In genomic region chr19:52369463-52370340, GRCh38 we compare ENCODE assay signal across 8 cellular contexts. TPM values are rescaled to one million over a fixed set of nuclear protein-coding genes. Genes with fewer than 3 reads are reported as not detected.
DNase-seq lines count a peak whose midpoint lies in the region; ATAC-seq and TF ChIP-seq lines count a peak whose summit lies in the region.

TSS of gene ZNF880 (plus strand) at chr19:52369923. CDS start at chr19:52369966, 43 bp downstream.

- H2AFZ ChIP-seq in neural cell (ENCODE audit: low read depth, low read length) = peak within 1 kb of the TSS; percentile 69

- DNase-seq in RPMI8226 (peak; percentile 82), foreskin fibroblast (peak; percentile 92 to 98), NCI-H1105 (lab: John Stamatoyannopoulos, UW) (no peak)
- DNase-seq in activated gamma-delta T cell treated with anti-CD3 and anti-CD28 coated beads, Interleukin-2, amount 50 U/mL, for 16 hours (ENCODE audit: low read depth) = peak; percentile 84
- peak; percentile 94 for DNase-seq in stimulated activated naive CD8-positive, alpha-beta T cell treated with anti-CD3 and anti-CD28 coated beads, Interleukin-15, Interleukin-2, amounts not matched to agents 100 U/mL and 50 U/mL, for 24 hours

- TF ChIP-seq EP300 in neural cell (conservative IDR thresholded peaks at IDR 0.05; ENCODE audit: poor library complexity, severe bottlenecking) = peak; percentile 41

- no peak for TF ChIP-seq CTCF in foreskin fibroblast (IDR thresholded peaks at IDR 0.05; ENCODE audit: low read depth, low read length)
- TF ChIP-seq CTCF in neural cell (IDR thresholded peaks at IDR 0.05; ENCODE audit: poor library complexity, severe bottlenecking) = peak; percentile 25

- peak; percentile 60 for ATAC-seq in HG03066 (IDR thresholded peaks at IDR 0.05; ENCODE audit: low read depth, unreplicated experiment)
- ATAC-seq in stimulated activated naive CD8-positive, alpha-beta T cell treated with anti-CD3 and anti-CD28 coated beads, Interleukin-15, Interleukin-2, amounts not matched to agents 100 U/mL and 50 U/mL, for 24 hours = peak; percentile 98

- no peak for TF ChIP-seq RAD21 in neural cell (conservative IDR thresholded peaks at IDR 0.05)

- H3K4me3 ChIP-seq in foreskin fibroblast (ENCODE audit: low read depth in 1 of 2, low read length in 2 of 2) (peak within 1 kb of the TSS; percentile 82 to 98), neural cell (ENCODE audit: low read length) (peak within 1 kb of the TSS; percentile 71)

- H3K27ac ChIP-seq in neural cell (ENCODE audit: low read length) = peak within 1 kb of the TSS; percentile 92

- H3K4me2 ChIP-seq in neural cell (ENCODE audit: low read length) = peak within 1 kb of the TSS; percentile 58

- no peaks in the 10 kb centered on the region for H3K27me3 ChIP-seq in neural cell (ENCODE audit: insufficient read depth, low read depth, low read length)

- no peaks in the 10 kb centered on the region for H3K79me2 ChIP-seq in neural cell (replicated peaks; ENCODE audit: insufficient read depth, low read length)

- no peaks in the 10 kb centered on the region for H3K4me1 ChIP-seq in ES-I3 (ENCODE audit: insufficient read depth, low read length)

- H3K36me3 ChIP-seq in ES-I3 (ENCODE audit: insufficient read depth, low read length) (no peaks in the 10 kb centered on the region; the same call in 1 of the 2 replicates), neural cell (ENCODE audit: insufficient read depth, low read length) (peaks cover 24% of the 10 kb centered on the region)

- H3F3A ChIP-seq in neural cell (ENCODE audit: insufficient read depth, low read length, poor library complexity, severe bottlenecking) = peaks cover 5% of the 10 kb centered on the region

- peak within 1 kb of the TSS; percentile 92 for H3K9ac ChIP-seq in ES-I3 (ENCODE audit: low read depth, low read length)
- H3K9ac ChIP-seq in neural cell (ENCODE audit: low read length) = peak within 1 kb of the TSS; percentile 85

- no peaks in the 10 kb centered on the region for H4K20me1 ChIP-seq in neural cell (ENCODE audit: insufficient read depth)

- H3K9me3 ChIP-seq in ES-I3 (ENCODE audit: control insufficient read depth, insufficient read depth, low read length) = peaks cover 19% of the 10 kb centered on the region; the same call in 1 of the 2 replicates
- peaks cover 22% of the 10 kb centered on the region for H3K9me3 ChIP-seq in neural cell (ENCODE audit: low read length)

- no peaks in the 10 kb centered on the region for H3K9me2 ChIP-seq in neural cell (ENCODE audit: insufficient read depth, low read length)

TF ChIP-seq in neural cell, 6 proteins besides CTCF, POLR2A, EP300 and RAD21:
- TF ChIP-seq SMC3 (conservative IDR thresholded peaks at IDR 0.05; ENCODE audit: poor library complexity) (no peak), EZH2 (IDR thresholded peaks at IDR 0.05; ENCODE audit: borderline replicate concordance, insufficient read depth, low read length, poor library complexity, severe bottlenecking) (no peak), POLR2AphosphoS5 (IDR thresholded peaks at IDR 0.05) (peak; percentile 92), MXI1 (conservative IDR thresholded peaks at IDR 0.05; ENCODE audit: poor library complexity, severe bottlenecking) (peak; percentile 86), TAF1 (IDR thresholded peaks at IDR 0.05; ENCODE audit: low read depth) (no peak)
- TF ChIP-seq, protein P1, sequence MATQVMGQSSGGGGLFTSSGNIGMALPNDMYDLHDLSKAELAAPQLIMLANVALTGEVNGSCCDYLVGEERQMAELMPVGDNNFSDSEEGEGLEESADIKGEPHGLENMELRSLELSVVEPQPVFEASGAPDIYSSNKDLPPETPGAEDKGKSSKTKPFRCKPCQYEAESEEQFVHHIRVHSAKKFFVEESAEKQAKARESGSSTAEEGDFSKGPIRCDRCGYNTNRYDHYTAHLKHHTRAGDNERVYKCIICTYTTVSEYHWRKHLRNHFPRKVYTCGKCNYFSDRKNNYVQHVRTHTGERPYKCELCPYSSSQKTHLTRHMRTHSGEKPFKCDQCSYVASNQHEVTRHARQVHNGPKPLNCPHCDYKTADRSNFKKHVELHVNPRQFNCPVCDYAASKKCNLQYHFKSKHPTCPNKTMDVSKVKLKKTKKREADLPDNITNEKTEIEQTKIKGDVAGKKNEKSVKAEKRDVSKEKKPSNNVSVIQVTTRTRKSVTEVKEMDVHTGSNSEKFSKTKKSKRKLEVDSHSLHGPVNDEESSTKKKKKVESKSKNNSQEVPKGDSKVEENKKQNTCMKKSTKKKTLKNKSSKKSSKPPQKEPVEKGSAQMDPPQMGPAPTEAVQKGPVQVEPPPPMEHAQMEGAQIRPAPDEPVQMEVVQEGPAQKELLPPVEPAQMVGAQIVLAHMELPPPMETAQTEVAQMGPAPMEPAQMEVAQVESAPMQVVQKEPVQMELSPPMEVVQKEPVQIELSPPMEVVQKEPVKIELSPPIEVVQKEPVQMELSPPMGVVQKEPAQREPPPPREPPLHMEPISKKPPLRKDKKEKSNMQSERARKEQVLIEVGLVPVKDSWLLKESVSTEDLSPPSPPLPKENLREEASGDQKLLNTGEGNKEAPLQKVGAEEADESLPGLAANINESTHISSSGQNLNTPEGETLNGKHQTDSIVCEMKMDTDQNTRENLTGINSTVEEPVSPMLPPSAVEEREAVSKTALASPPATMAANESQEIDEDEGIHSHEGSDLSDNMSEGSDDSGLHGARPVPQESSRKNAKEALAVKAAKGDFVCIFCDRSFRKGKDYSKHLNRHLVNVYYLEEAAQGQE (IDR thresholded peaks at IDR 0.05; ENCODE audit: borderline replicate concordance) = peak; percentile 51

RNA-seq across cellular contexts. Expression of gene ZNF880, which starts in this region (rescaled TPM):
- polyA plus RNA-seq in neural cell = 37.8 and 41.8 TPM in 2 replicates
- polyA minus RNA-seq in neural cell = 196 and 218 TPM in 2 replicates
